1 cellular context compared by ENCODE assay signal in the genomic region with DNA sequence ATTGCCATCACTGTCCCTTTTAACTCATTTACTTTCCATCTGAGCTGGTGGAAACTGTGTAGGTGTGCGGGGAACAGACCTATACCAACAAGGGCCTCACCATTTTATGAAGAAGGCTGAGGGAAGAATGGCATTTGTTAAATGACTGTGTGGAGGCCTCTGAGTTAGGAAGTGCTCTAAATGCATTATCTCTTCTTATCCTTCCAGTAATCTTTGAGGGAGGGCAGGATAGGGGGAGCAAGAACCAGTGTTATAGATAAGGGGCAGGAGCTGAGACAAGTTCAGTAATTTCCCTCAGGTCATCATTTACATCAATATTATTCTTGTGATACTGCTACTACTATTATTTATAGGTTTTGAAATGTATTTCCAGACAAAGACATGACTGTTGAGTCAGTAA.
TF ChIP-seq lines count a peak whose summit lies in the region.

No MANE protein-coding gene starts in this region.

TF ChIP-seq in H1, 55 proteins besides CTCF, POLR2A, EP300 and RAD21 (continued from another document):
- TF ChIP-seq YY1 (IDR thresholded peaks at IDR 0.05; ENCODE audit: low read depth, low read length) (no peak), NRF1 (IDR thresholded peaks at IDR 0.05; ENCODE audit: low read depth, low read length) (no peak), JUN (IDR thresholded peaks at IDR 0.05; ENCODE audit: low read depth, low read length) (no peak), BACH1 (IDR thresholded peaks at IDR 0.05; ENCODE audit: low read length) (no peak), CEBPB (IDR thresholded peaks at IDR 0.05; ENCODE audit: low read depth, low read length) (no peak), TBP (IDR thresholded peaks at IDR 0.05; ENCODE audit: low read depth, low read length) (no peak), SIN3A (conservative IDR thresholded peaks at IDR 0.05 in 1 of 2, IDR thresholded peaks at IDR 0.05 in 1 of 2; ENCODE audit: low read depth in 1 of 2, low read length in 2 of 2) (no peak), RFX5 (IDR thresholded peaks at IDR 0.05; ENCODE audit: borderline replicate concordance, low read depth, low read length) (no peak), RBBP5 (IDR thresholded peaks at IDR 0.05; ENCODE audit: borderline replicate concordance, low read depth, low read length) (no peak), HDAC2 (IDR thresholded peaks at IDR 0.05; ENCODE audit: borderline replicate concordance in 1 of 2, low read depth in 2 of 2, low read length in 2 of 2) (no peak)
- TF ChIP-seq, protein P1, sequence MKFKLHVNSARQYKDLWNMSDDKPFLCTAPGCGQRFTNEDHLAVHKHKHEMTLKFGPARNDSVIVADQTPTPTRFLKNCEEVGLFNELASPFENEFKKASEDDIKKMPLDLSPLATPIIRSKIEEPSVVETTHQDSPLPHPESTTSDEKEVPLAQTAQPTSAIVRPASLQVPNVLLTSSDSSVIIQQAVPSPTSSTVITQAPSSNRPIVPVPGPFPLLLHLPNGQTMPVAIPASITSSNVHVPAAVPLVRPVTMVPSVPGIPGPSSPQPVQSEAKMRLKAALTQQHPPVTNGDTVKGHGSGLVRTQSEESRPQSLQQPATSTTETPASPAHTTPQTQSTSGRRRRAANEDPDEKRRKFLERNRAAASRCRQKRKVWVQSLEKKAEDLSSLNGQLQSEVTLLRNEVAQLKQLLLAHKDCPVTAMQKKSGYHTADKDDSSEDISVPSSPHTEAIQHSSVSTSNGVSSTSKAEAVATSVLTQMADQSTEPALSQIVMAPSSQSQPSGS (IDR thresholded peaks at IDR 0.05; ENCODE audit: low read length), result no peak
- TF ChIP-seq, protein P2, sequence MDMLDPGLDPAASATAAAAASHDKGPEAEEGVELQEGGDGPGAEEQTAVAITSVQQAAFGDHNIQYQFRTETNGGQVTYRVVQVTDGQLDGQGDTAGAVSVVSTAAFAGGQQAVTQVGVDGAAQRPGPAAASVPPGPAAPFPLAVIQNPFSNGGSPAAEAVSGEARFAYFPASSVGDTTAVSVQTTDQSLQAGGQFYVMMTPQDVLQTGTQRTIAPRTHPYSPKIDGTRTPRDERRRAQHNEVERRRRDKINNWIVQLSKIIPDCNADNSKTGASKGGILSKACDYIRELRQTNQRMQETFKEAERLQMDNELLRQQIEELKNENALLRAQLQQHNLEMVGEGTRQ (IDR thresholded peaks at IDR 0.05; ENCODE audit: low read length), result no peak
